ENCODE assay signal across 20 cellular contexts in the genomic region with DNA sequence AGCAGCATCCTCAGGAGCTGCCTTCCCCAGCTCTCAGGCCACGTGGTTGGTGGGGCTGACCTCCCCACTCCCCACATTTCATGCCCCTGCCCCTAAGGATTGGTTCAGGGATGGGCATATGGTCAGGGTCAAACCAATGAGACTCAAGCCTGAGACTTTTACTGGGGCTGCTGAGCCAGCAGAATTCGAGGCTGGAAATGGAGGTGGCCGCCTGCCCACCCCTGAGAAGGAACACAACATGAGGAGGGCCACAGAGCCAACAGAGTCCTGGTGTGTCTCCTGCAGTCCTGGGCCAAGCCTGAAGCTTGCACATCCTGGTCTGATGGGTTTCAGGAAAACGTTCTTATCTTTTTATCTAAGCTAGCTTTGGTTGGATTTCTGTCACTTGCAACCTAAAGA. TPM values are rescaled to one million over a fixed set of nuclear protein-coding genes. Genes with fewer than 3 reads are reported as not detected.
A peak's percentile ranks its signal among the peaks of the same experiment; 100 is the strongest.
DNase-seq lines count a peak whose midpoint lies in the region; ATAC-seq and TF ChIP-seq lines count a peak whose summit lies in the region.
"Had no signal": no experiment of that assay in that cellular context is flagged by ENCODE, and none has a peak within 500 bp of the region (broad histone marks: within the 10 kb centered on the region; RNA-seq: fewer than 3 reads in every experiment).

No MANE protein-coding gene starts in this region.

- H3K4me3 ChIP-seq in endodermal cell (ENCODE audit: low read length) (no peak overlapping the region), GM23338 (no peak overlapping the region)

- H3K36me3 Mint-ChIP-seq in natural killer cell treated with Interleukin-12 subunit alpha and Interleukin-12 subunit beta and Interleukin-15 and Interleukin-18, amount 100 ng/mL, for 72 hours = peaks cover 6% of the 10 kb centered on the region
- H3K36me3 Mint-ChIP-seq in natural killer cell (no peaks in the 10 kb centered on the region), endodermal cell (ENCODE audit: low read depth) (peaks cover 17% of the 10 kb centered on the region), osteocyte (ENCODE audit: unreplicated experiment) (peaks cover 6% of the 10 kb centered on the region), progenitor cell of endocrine pancreas (ENCODE audit: insufficient read depth) (peaks cover 9% of the 10 kb centered on the region), mesothelial cell of epicardium (peaks cover 4% of the 10 kb centered on the region), GM23338 (ENCODE audit: low read depth) (peaks cover 15% of the 10 kb centered on the region)
- H3K36me3 Mint-ChIP-seq in activated T-helper 2 cell treated with anti-CD3 and anti-CD28 coated beads, Interferon-gamma antibody, Interleukin-2, Interleukin-4, amounts not matched to agents 10 μg/mL and 5 μg/mL and 100 μg/mL, durations not matched to agents 14 hours and 24 hours and 36 hours (ENCODE audit: low read depth) = peaks cover 3% of the 10 kb centered on the region

- no peaks in the 10 kb centered on the region for H3K9me3 ChIP-seq in endodermal cell (ENCODE audit: control insufficient read depth, low read length)

- H3K27ac ChIP-seq in endodermal cell (ENCODE audit: low read depth, low read length) = no peak overlapping the region
- no peak overlapping the region for H3K27ac ChIP-seq in GM23338 (ENCODE audit: low read depth)
- H3K27ac ChIP-seq: foreskin keratinocyte had no signal

- H3K79me2 ChIP-seq in GM23338 (replicated peaks; ENCODE audit: insufficient read depth) = peaks cover 94% of the 10 kb centered on the region

- H4K20me1 ChIP-seq in GM23338 (replicated peaks; ENCODE audit: insufficient read depth) = peaks cover 34% of the 10 kb centered on the region

- no peaks in the 10 kb centered on the region for H3K27me3 Mint-ChIP-seq in natural killer cell treated with Interleukin-12 subunit alpha and Interleukin-12 subunit beta and Interleukin-15 and Interleukin-18, amount 100 ng/mL, for 72 hours
- H3K27me3 Mint-ChIP-seq in natural killer cell (ENCODE audit: low read depth in 2 of 2) = no peaks in the 10 kb centered on the region
- no peaks in the 10 kb centered on the region for H3K27me3 Mint-ChIP-seq in endodermal cell (ENCODE audit: insufficient read depth)
- H3K27me3 Mint-ChIP-seq in osteocyte (ENCODE audit: unreplicated experiment) = no peaks in the 10 kb centered on the region
- no peaks in the 10 kb centered on the region for H3K27me3 Mint-ChIP-seq in progenitor cell of endocrine pancreas
- no peaks in the 10 kb centered on the region for H3K27me3 Mint-ChIP-seq in mesothelial cell of epicardium (ENCODE audit: low read depth)
- no peaks in the 10 kb centered on the region for H3K27me3 Mint-ChIP-seq in activated T-helper 2 cell treated with anti-CD3 and anti-CD28 coated beads, Interferon-gamma antibody, Interleukin-2, Interleukin-4, amounts not matched to agents 10 μg/mL and 5 μg/mL and 100 μg/mL, durations not matched to agents 14 hours and 24 hours and 36 hours (ENCODE audit: low read depth)
- no peaks in the 10 kb centered on the region for H3K27me3 Mint-ChIP-seq in GM23338 (ENCODE audit: insufficient read depth, low read depth, poor library complexity)

- H3K9me2 ChIP-seq in GM23338 (ENCODE audit: insufficient read depth) = no peaks in the 10 kb centered on the region

- peak overlapping the region; percentile 23 to 80 for H3K27ac Mint-ChIP-seq in natural killer cell treated with Interleukin-12 subunit alpha and Interleukin-12 subunit beta and Interleukin-15 and Interleukin-18, amount 100 ng/mL, for 72 hours
- H3K27ac Mint-ChIP-seq in natural killer cell (peak overlapping the region in 1 of 2 donors; percentile 72), endodermal cell (no peak overlapping the region), osteocyte (ENCODE audit: unreplicated experiment) (peak overlapping the region; percentile 61), progenitor cell of endocrine pancreas (no peak overlapping the region), mesothelial cell of epicardium (no peak overlapping the region), GM23338 (no peak overlapping the region; the same call in 1 of the 2 replicates)
- H3K27ac Mint-ChIP-seq in activated T-helper 2 cell treated with anti-CD3 and anti-CD28 coated beads, Interferon-gamma antibody, Interleukin-2, Interleukin-4, amounts not matched to agents 10 μg/mL and 5 μg/mL and 100 μg/mL, durations not matched to agents 14 hours and 24 hours and 36 hours = no peak overlapping the region

- H3K4me1 ChIP-seq in endodermal cell (ENCODE audit: control insufficient read depth, insufficient read depth, low read length) = no peaks in the 10 kb centered on the region
- peaks cover 18% of the 10 kb centered on the region for H3K4me1 ChIP-seq in GM23338 (ENCODE audit: insufficient read depth)

- H3K4me3 Mint-ChIP-seq in natural killer cell treated with Interleukin-12 subunit alpha and Interleukin-12 subunit beta and Interleukin-15 and Interleukin-18, amount 100 ng/mL, for 72 hours = no peak overlapping the region
- H3K4me3 Mint-ChIP-seq in natural killer cell (no peak overlapping the region), endodermal cell (no peak overlapping the region), osteocyte (ENCODE audit: unreplicated experiment) (no peak overlapping the region), progenitor cell of endocrine pancreas (ENCODE audit: low read depth) (no peak overlapping the region), mesothelial cell of epicardium (no peak overlapping the region), GM23338 (no peak overlapping the region)
- no peak overlapping the region for H3K4me3 Mint-ChIP-seq in activated T-helper 2 cell treated with anti-CD3 and anti-CD28 coated beads, Interferon-gamma antibody, Interleukin-2, Interleukin-4, amounts not matched to agents 10 μg/mL and 5 μg/mL and 100 μg/mL, durations not matched to agents 14 hours and 24 hours and 36 hours (ENCODE audit: low read depth)
- H3K4me3 Mint-ChIP-seq: immature natural killer cell had no signal

- intact Hi-C loops in natural killer cell (cut with micrococcal nuclease) = no loop called here
- intact Hi-C loops in activated T-helper 2 cell treated with anti-CD3 and anti-CD28 coated beads, Interferon-gamma antibody, Interleukin-2, Interleukin-4, amounts not matched to agents 10 μg/mL and 5 μg/mL and 100 μg/mL, durations not matched to agents 14 hours and 24 hours and 36 hours (cut with micrococcal nuclease) = no loop called here

- no peak overlapping the region for H2AFZ ChIP-seq in GM23338

- H3K36me3 ChIP-seq in endodermal cell (ENCODE audit: control insufficient read depth, insufficient read depth, low read length) (no peaks in the 10 kb centered on the region), GM23338 (ENCODE audit: insufficient read depth) (no peaks in the 10 kb centered on the region)

- H3K9me3 Mint-ChIP-seq in natural killer cell treated with Interleukin-12 subunit alpha and Interleukin-12 subunit beta and Interleukin-15 and Interleukin-18, amount 100 ng/mL, for 72 hours = no peaks in the 10 kb centered on the region
- H3K9me3 Mint-ChIP-seq in natural killer cell (no peaks in the 10 kb centered on the region), endodermal cell (peaks cover 11% of the 10 kb centered on the region), osteocyte (ENCODE audit: unreplicated experiment) (peaks cover 5% of the 10 kb centered on the region), progenitor cell of endocrine pancreas (ENCODE audit: low read depth) (peaks cover 6% of the 10 kb centered on the region), mesothelial cell of epicardium (peaks cover 8% of the 10 kb centered on the region), GM23338 (peaks cover 5% of the 10 kb centered on the region; the same call in 1 of the 3 replicates)
- H3K9me3 Mint-ChIP-seq in activated T-helper 2 cell treated with anti-CD3 and anti-CD28 coated beads, Interferon-gamma antibody, Interleukin-2, Interleukin-4, amounts not matched to agents 10 μg/mL and 5 μg/mL and 100 μg/mL, durations not matched to agents 14 hours and 24 hours and 36 hours = no peaks in the 10 kb centered on the region
- H3K9me3 Mint-ChIP-seq: immature natural killer cell had no signal

- H3K27me3 ChIP-seq in endodermal cell (ENCODE audit: control insufficient read depth, insufficient read depth, low read length, poor library complexity, severe bottlenecking) (no peaks in the 10 kb centered on the region), GM23338 (ENCODE audit: insufficient read depth) (no peaks in the 10 kb centered on the region)
- H3K27me3 ChIP-seq: foreskin keratinocyte had no signal

- no peak overlapping the region for H3K9ac ChIP-seq in endodermal cell (ENCODE audit: extremely low read depth, low read length, poor library complexity, severe bottlenecking)

- H3K4me1 Mint-ChIP-seq in natural killer cell treated with Interleukin-12 subunit alpha and Interleukin-12 subunit beta and Interleukin-15 and Interleukin-18, amount 100 ng/mL, for 72 hours (ENCODE audit: low read depth in 2 of 2) = peaks cover 40 to 54% of the 10 kb centered on the region in 2 donors
- peaks cover 28 to 36% of the 10 kb centered on the region in 2 donors for H3K4me1 Mint-ChIP-seq in natural killer cell
- H3K4me1 Mint-ChIP-seq in endodermal cell = peaks cover 28% of the 10 kb centered on the region
- peaks cover 71% of the 10 kb centered on the region for H3K4me1 Mint-ChIP-seq in osteocyte (ENCODE audit: unreplicated experiment)
- peaks cover 15% of the 10 kb centered on the region for H3K4me1 Mint-ChIP-seq in progenitor cell of endocrine pancreas (ENCODE audit: low read depth)
- peaks cover 31% of the 10 kb centered on the region for H3K4me1 Mint-ChIP-seq in mesothelial cell of epicardium
- peaks cover 46% of the 10 kb centered on the region for H3K4me1 Mint-ChIP-seq in activated T-helper 2 cell treated with anti-CD3 and anti-CD28 coated beads, Interferon-gamma antibody, Interleukin-2, Interleukin-4, amounts not matched to agents 10 μg/mL and 5 μg/mL and 100 μg/mL, durations not matched to agents 14 hours and 24 hours and 36 hours (ENCODE audit: low read depth)
- peaks cover 30% of the 10 kb centered on the region for H3K4me1 Mint-ChIP-seq in GM23338

- TF ChIP-seq CTCF in natural killer cell (IDR thresholded peaks at IDR 0.05) (no peak), endodermal cell (conservative IDR thresholded peaks at IDR 0.05) (no peak), osteocyte (IDR thresholded peaks at IDR 0.05) (no peak), progenitor cell of endocrine pancreas (IDR thresholded peaks at IDR 0.05; ENCODE audit: unreplicated experiment) (no peak), mesothelial cell of epicardium (IDR thresholded peaks at IDR 0.05; ENCODE audit: unreplicated experiment) (no peak), GM23338 (conservative IDR thresholded peaks at IDR 0.05; ENCODE audit: low read depth in 2 of 2) (no peak)

- DNase-seq in natural killer cell treated with Interleukin-12 subunit alpha and Interleukin-12 subunit beta and Interleukin-15 and Interleukin-18, amount 100 ng/mL, for 72 hours (ENCODE audit: low spot score) = no peak
- DNase-seq in natural killer cell (no peak), endodermal cell (peak; percentile 24), osteocyte (ENCODE audit: extremely low spot score, unreplicated experiment) (no peak), progenitor cell of endocrine pancreas (ENCODE audit: low spot score, unreplicated experiment) (no peak), mesothelial cell of epicardium (ENCODE audit: low spot score in 2 of 2, unreplicated experiment in 2 of 2) (no peak), GM23338 (ENCODE audit: low spot score) (no peak)
- no peak for DNase-seq in activated T-helper 2 cell treated with anti-CD3 and anti-CD28 coated beads, Interferon-gamma antibody, Interleukin-2, Interleukin-4, amounts not matched to agents 10 μg/mL and 5 μg/mL and 100 μg/mL, durations not matched to agents 14 hours and 24 hours and 36 hours (ENCODE audit: low spot score)
- DNase-seq: activated CD4-positive, alpha-beta T cell treated with anti-CD3 and anti-CD28 coated beads for 1 hour; DMS53; effector memory CD4-positive, alpha-beta T cell; foreskin keratinocyte; GOT3; immature natural killer cell; KBM-7; NCI-H146; NCI-H510A had no signal

- H3K4me2 ChIP-seq in GM23338 = no peak overlapping the region

- no peak for ATAC-seq in natural killer cell treated with Interleukin-12 subunit alpha and Interleukin-12 subunit beta and Interleukin-15 and Interleukin-18, amount 100 ng/mL, for 72 hours
- no peak for ATAC-seq in natural killer cell
- no peak for ATAC-seq in GM23338
- ATAC-seq: foreskin keratinocyte, Panc1 had no signal

- H3F3A ChIP-seq in GM23338 (replicated peaks; ENCODE audit: low read depth) = no peaks in the 10 kb centered on the region

- 92 to 94% methylated on average over 2 to 4 of the region's 4 CpGs for WGBS in endodermal cell (ENCODE audit: insufficient coverage in 1 of 2, insufficient read length in 1 of 2), 2 experiments

RNA-seq across cellular contexts. Expression of a gene that starts 5.9 kb away (rescaled TPM):
- 10 to 100 TPM; 19.9 to 24.5 TPM for total RNA-seq in natural killer cell treated with Interleukin-12 subunit alpha and Interleukin-12 subunit beta and Interleukin-15 and Interleukin-18, amount 100 ng/mL, for 72 hours
- total RNA-seq in natural killer cell (10 to 100 TPM; 28.4 to 34.6 (median 31.7) TPM), endodermal cell (10 to 100 TPM; 16.9 to 17.3 TPM), osteocyte (20.9 and 21.7 TPM in 2 replicates), progenitor cell of endocrine pancreas (17.2 and 18.4 TPM in 2 replicates), mesothelial cell of epicardium (14.5 to 16.1 TPM (median 15.8 TPM) in 3 replicates)
- polyA plus RNA-seq in endodermal cell (2013, experiment 1 of 2) = 6.8 TPM
- polyA plus RNA-seq in endodermal cell (2013, experiment 2 of 2) = 7.0 TPM
- 22.3 and 22.7 TPM in 2 replicates for total RNA-seq in activated T-helper 2 cell treated with anti-CD3 and anti-CD28 coated beads, Interferon-gamma antibody, Interleukin-2, Interleukin-4, amounts not matched to agents 10 μg/mL and 5 μg/mL and 100 μg/mL, durations not matched to agents 14 hours and 24 hours and 36 hours
- 30.6 and 31.0 TPM in 2 replicates for total RNA-seq in GM23338 (2014; rRNA removed; shearing (Covaris generic))
- 11.2 and 13.0 TPM in 2 replicates for polyA plus RNA-seq in GM23338 (2016; fragmentation: Nextera tagmentation; extraction: Ambion mirVana)

RNA-seq across cellular contexts. Expression of a gene that starts 54.4 kb away (rescaled TPM):
- total RNA-seq in natural killer cell treated with Interleukin-12 subunit alpha and Interleukin-12 subunit beta and Interleukin-15 and Interleukin-18, amount 100 ng/mL, for 72 hours = not detected
- not detected for total RNA-seq in natural killer cell
- total RNA-seq in endodermal cell = not detected
- not detected for polyA plus RNA-seq in endodermal cell (2013, experiment 1 of 2)
- not detected for polyA plus RNA-seq in endodermal cell (2013, experiment 2 of 2)
- total RNA-seq in osteocyte = not detected in 2 replicates
- 0.09 TPM in 1 of 2 replicates, not detected in the other for total RNA-seq in progenitor cell of endocrine pancreas
- total RNA-seq in mesothelial cell of epicardium = not detected in 3 replicates
- total RNA-seq in activated T-helper 2 cell treated with anti-CD3 and anti-CD28 coated beads, Interferon-gamma antibody, Interleukin-2, Interleukin-4, amounts not matched to agents 10 μg/mL and 5 μg/mL and 100 μg/mL, durations not matched to agents 14 hours and 24 hours and 36 hours = not detected in 2 replicates
- not detected in 2 replicates for total RNA-seq in GM23338 (2014; rRNA removed; shearing (Covaris generic))
- polyA plus RNA-seq in GM23338 (2016; fragmentation: Nextera tagmentation; extraction: Ambion mirVana) = not detected in 2 replicates
- total RNA-seq: renal cortical epithelial cell, subcutaneous adipose tissue had no signal
- polyA plus RNA-seq: immature natural killer cell had no signal

Comparison
In these comparisons a context has a peak if more than half of its experiments do, and no peak if none do; other contexts are left out.
1. H3K27ac Mint-ChIP-seq: peak in natural killer cell treated with Interleukin-12 subunit alpha and Interleukin-12 subunit beta and Interleukin-15 and Interleukin-18, amount 100 ng/mL, for 72 hours (2 of 2) and osteocyte (single experiment); none in endodermal cell (single experiment), progenitor cell of endocrine pancreas (single experiment), mesothelial cell of epicardium (single experiment), activated T-helper 2 cell treated with anti-CD3 and anti-CD28 coated beads, Interferon-gamma antibody, Interleukin-2, Interleukin-4, amounts not matched to agents 10 μg/mL and 5 μg/mL and 100 μg/mL, durations not matched to agents 14 hours and 24 hours and 36 hours (single experiment) and GM23338 (single experiment).